Comparison of ENCODE assay signal across 9 cellular contexts in the genomic region with DNA sequence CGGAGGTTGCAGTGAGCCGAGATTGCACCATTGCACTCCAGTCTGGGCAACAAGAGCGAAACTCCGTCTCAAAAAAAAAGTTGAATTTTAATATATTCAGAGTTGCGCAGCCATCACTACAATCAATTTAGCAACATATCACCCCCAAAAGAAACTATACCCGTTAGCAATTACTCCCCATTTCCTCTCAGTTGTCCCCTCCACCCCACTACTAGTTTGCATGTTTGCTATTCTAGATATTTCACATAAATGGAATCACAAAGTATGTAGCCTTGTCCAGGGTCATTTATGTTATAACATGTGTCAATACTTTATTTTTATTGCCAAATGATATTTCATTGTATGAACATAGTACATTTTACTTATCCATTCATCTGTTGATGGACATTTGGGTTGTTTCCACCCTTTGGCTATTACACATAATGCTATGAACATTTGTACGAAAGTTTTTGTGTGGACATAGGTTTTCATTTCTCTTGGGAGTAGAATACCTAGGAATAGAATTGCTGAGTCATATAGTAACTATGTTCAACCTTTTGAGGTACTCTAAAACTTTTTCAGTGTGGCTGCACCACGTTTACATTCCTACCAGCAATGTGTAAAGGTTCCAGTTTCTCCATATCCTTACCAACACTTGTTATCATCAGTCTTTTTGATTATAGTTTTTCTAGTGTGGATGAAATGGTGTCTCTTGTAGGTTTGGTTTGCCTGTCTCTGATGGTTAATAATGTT. TPM values are rescaled to one million over a fixed set of nuclear protein-coding genes. Genes with fewer than 3 reads are reported as not detected.
DNase-seq lines count a peak whose midpoint lies in the region; TF ChIP-seq lines count a peak whose summit lies in the region.
"Had no signal": no experiment of that assay in that cellular context is flagged by ENCODE, and none has a peak within 500 bp of the region (broad histone marks: within the 10 kb centered on the region; RNA-seq: fewer than 3 reads in every experiment).

No MANE protein-coding gene starts in this region.

- H3K36me3 ChIP-seq in Caco-2 (ENCODE audit: control insufficient read depth, insufficient read depth, low read length) = no peaks in the 10 kb centered on the region
- no peaks in the 10 kb centered on the region for H3K36me3 ChIP-seq in mammary epithelial cell (ENCODE audit: insufficient read depth, low read length)

- H3K27ac ChIP-seq in mammary epithelial cell (ENCODE audit: insufficient read depth, low read depth, low read length) = no peak overlapping the region

- H3K9me3 ChIP-seq in Caco-2 = no peaks in the 10 kb centered on the region
- no peaks in the 10 kb centered on the region for H3K9me3 ChIP-seq in mammary epithelial cell (replicated peaks; ENCODE audit: insufficient read depth, low read length)

- H3K36me3 Mint-ChIP-seq in Caco-2 (ENCODE audit: insufficient read depth, unreplicated experiment) (peaks cover 38% of the 10 kb centered on the region), neural crest cell (ENCODE audit: low read depth) (peaks cover 17% of the 10 kb centered on the region)

- dilution Hi-C loops in mammary epithelial cell (cut with HindIII; ENCODE audit: low sequenced_read_pairs) = no loop called here

- WGBS in mammary epithelial cell (ENCODE audit: low coverage, missing lambda C conversion rate) = 95% methylated on average over 4 of the region's 8 CpGs

- CTCF ChIA-PET in Caco-2 (lab: Charles Lee) = interaction anchor here (1.3 kb wide), 1 partner anchor 36 kb away, joined by 4 read pairs; no protein-coding TSS in a partner anchor
- CTCF ChIA-PET in mammary epithelial cell (lab: Charles Lee; ENCODE audit: low non-redundant PET) = no interaction called here

- H3K9ac ChIP-seq in mammary epithelial cell (ENCODE audit: insufficient read depth, low read length) = no peak overlapping the region

- intact Hi-C loops in Caco-2 (cut with micrococcal nuclease; ENCODE audit: unreplicated experiment) = no loop called here
- intact Hi-C loops in mammary epithelial cell (cut with micrococcal nuclease) = loop anchor here (5.0 kb wide), 4 partner anchors 44 to 444 kb away; no protein-coding TSS in a partner anchor

- no TSS peak for BruUV-seq in Caco-2 (replicated peaks; lab: Mats Ljungman, UMichigan)
- BruUV-seq in mammary epithelial cell (replicated peaks; lab: Mats Ljungman, UMichigan) = no TSS peak

- H3K79me2 ChIP-seq in mammary epithelial cell (ENCODE audit: insufficient read depth, low read length) = peaks cover 67% of the 10 kb centered on the region

- peak overlapping the region; percentile 99 for H3K27ac Mint-ChIP-seq in Caco-2 (ENCODE audit: unreplicated experiment)
- H3K27ac Mint-ChIP-seq in neural crest cell (ENCODE audit: unreplicated experiment) = peak overlapping the region; percentile 64

- H3K27me3 Mint-ChIP-seq in Caco-2 (ENCODE audit: insufficient read depth, unreplicated experiment) (no peaks in the 10 kb centered on the region), neural crest cell (ENCODE audit: low read depth) (peaks cover 5% of the 10 kb centered on the region)

- peak overlapping the region; percentile 29 for H3K4me2 ChIP-seq in mammary epithelial cell (ENCODE audit: insufficient read depth, low read depth, low read length)

- H3K9me3 Mint-ChIP-seq in Caco-2 (ENCODE audit: unreplicated experiment) (no peaks in the 10 kb centered on the region), neural crest cell (peaks cover 2% of the 10 kb centered on the region)

- H4K20me1 ChIP-seq in mammary epithelial cell (ENCODE audit: insufficient read depth, low read length) = no peaks in the 10 kb centered on the region

- in situ Hi-C loops in mammary epithelial cell (cut with MboI; ENCODE audit: low sequenced_read_pairs in 2 of 2) = no loop called here

- H3K4me1 Mint-ChIP-seq in Caco-2 (ENCODE audit: low read depth, unreplicated experiment) = peaks cover 7% of the 10 kb centered on the region
- H3K4me1 Mint-ChIP-seq in neural crest cell = peaks cover 38% of the 10 kb centered on the region

- DNase-seq in Caco-2 = no peak
- DNase-seq in LHCN-M2 (ENCODE audit: low read depth) = peak; percentile 9
- peak; percentile 41 for DNase-seq in mammary epithelial cell
- no peak for DNase-seq in neural crest cell (ENCODE audit: low read depth, low spot score)
- no peak for DNase-seq in cortex of kidney (lab: John Stamatoyannopoulos, UW)
- DNase-seq in NCI-H1436 treated with DMSO at 0.1 percent for 48 hours (lab: John Stamatoyannopoulos, UW) = no peak
- no peak for DNase-seq in foreskin melanocyte
- no peak for DNase-seq in NCI-H345 treated with DMSO at 0.1 percent for 48 hours (lab: John Stamatoyannopoulos, UW; ENCODE audit: unreplicated experiment)
- DNase-seq: effector memory CD4-positive, alpha-beta T cell had no signal

- POLR2A ChIA-PET in Caco-2 (lab: Charles Lee) = interaction anchor here (0.6 to 1.0 kb wide), 5 partner anchors 44 to 659 kb away, joined by 3 to 4 read pairs (median 3); no protein-coding TSS in a partner anchor

- H3K4me3 Mint-ChIP-seq in Caco-2 (ENCODE audit: unreplicated experiment) (peak overlapping the region; percentile 96), neural crest cell (peak overlapping the region; percentile 90)

- H3K27me3 ChIP-seq in Caco-2 (replicated peaks; ENCODE audit: control insufficient read depth, insufficient read depth, low read length) = no peaks in the 10 kb centered on the region
- no peaks in the 10 kb centered on the region for H3K27me3 ChIP-seq in mammary epithelial cell (ENCODE audit: insufficient read depth, low read length)

- H3K4me1 ChIP-seq in Caco-2 = peaks cover 17% of the 10 kb centered on the region
- peaks cover 19% of the 10 kb centered on the region for H3K4me1 ChIP-seq in mammary epithelial cell (ENCODE audit: insufficient read depth, low read length)

- no peak overlapping the region for H2AFZ ChIP-seq in mammary epithelial cell (ENCODE audit: low read depth, low read length)

- TF ChIP-seq CTCF in Caco-2 (IDR thresholded peaks at IDR 0.05; ENCODE audit: insufficient read depth in 1 of 2, low read depth in 1 of 2, low read length in 1 of 2, severe bottlenecking in 1 of 2, unreplicated experiment in 1 of 2) (no peak), mammary epithelial cell (conservative IDR thresholded peaks at IDR 0.05 in 1 of 2, IDR thresholded peaks at IDR 0.05 in 1 of 2; ENCODE audit: extremely low read depth in 1 of 2, insufficient read depth in 1 of 2, low read depth in 1 of 2, low read length in 2 of 2) (no peak), neural crest cell (conservative IDR thresholded peaks at IDR 0.05) (no peak)

- H3K4me3 ChIP-seq in Caco-2 (ENCODE audit: low read depth, low read length) = no peak overlapping the region
- H3K4me3 ChIP-seq in mammary epithelial cell (replicated peaks in 1 of 3; ENCODE audit: insufficient read depth in 1 of 3, low read depth in 2 of 3, low read length in 3 of 3) = no peak overlapping the region

RNA-seq across cellular contexts. Expression of a gene that starts 2.2 kb away (rescaled TPM):
- 27.2 and 31.2 TPM in 2 replicates for total RNA-seq in Caco-2 (2022)
- 15.5 and 16.3 TPM in 2 replicates for total RNA-seq in LHCN-M2 (2014; rRNA removed)
- polyA plus RNA-seq in LHCN-M2 (2012) = 11.0 TPM
- 10 to 100 TPM; 19.5 to 22.7 TPM for total RNA-seq in mammary epithelial cell
- 25.6 TPM for polyA plus RNA-seq in mammary epithelial cell
- 31.7 TPM for polyA minus RNA-seq in mammary epithelial cell
- total RNA-seq in neural crest cell = 35.0 and 39.1 TPM in 2 replicates

Comparison
In these comparisons a context has a peak if more than half of its experiments do, and no peak if none do; other contexts are left out.
1. DNase-seq: peak in LHCN-M2 (single experiment) and mammary epithelial cell (single experiment); none in Caco-2 (0 of 2), neural crest cell (single experiment), cortex of kidney (single experiment), NCI-H1436 treated with DMSO at 0.1 percent for 48 hours (single experiment), foreskin melanocyte (single experiment) and NCI-H345 treated with DMSO at 0.1 percent for 48 hours (single experiment).